In the genomic region with DNA sequence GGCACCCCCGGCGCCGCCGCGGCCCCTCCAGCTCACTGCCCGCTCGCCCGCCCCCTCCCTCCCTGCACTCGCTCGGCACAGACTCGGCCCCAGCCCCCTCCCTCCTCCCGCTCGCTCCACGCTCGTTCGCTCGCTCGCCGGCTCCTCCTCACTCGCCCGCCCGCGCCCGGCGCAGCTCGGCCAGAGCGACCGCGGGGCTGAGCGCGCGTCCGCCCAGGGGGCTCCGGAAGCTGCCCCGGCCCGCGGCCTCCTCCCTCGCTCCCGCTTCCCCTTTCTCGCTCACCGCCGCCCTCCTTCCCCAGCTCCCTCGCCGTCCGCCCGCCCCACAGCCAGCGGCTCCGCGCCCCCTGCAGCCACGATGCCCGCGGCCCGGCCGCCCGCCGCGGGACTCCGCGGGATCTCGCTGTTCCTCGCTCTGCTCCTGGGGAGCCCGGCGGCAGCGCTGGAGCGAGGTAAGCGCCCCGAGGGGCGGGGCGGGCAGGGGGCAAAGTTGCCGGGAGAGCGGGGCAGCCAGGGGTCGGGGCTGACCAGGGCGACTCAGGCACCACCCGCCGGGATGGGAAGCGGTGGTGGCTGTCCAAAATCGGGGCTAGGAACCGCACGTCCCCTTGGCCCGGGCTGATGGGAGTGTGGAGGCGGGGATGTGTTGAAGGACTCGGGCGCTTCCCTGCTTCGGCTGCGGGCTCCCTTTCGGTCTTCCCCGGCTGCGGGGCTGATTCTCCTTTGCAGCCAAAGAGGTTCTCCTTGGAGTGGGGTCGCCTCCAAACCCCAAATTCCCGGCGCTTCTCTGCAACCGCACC, we compare ENCODE assay signal across 8 cellular contexts. TPM values are rescaled to one million over a fixed set of nuclear protein-coding genes. Genes with fewer than 3 reads are reported as not detected.
DNase-seq lines count a peak whose midpoint lies in the region; ATAC-seq and TF ChIP-seq lines count a peak whose summit lies in the region.

Gene SEZ6L, plus strand, starts transcription at position 151 of the 800 bp plus-strand sequence. Its CDS starts 208 bp downstream, at position 359.

- H3K27me3 ChIP-seq in adipocyte (replicated peaks; ENCODE audit: control insufficient read depth, insufficient read depth, low read length), result peaks cover 73% of the 10 kb centered on the region
- peaks cover 0 to 4% of the 10 kb centered on the region in 2 donors for H3K27me3 ChIP-seq in right lobe of liver
- peaks cover 47% of the 10 kb centered on the region for H3K27me3 ChIP-seq in thymus (ENCODE audit: control insufficient read depth, insufficient read depth)

- no peaks in the 10 kb centered on the region for H3K4me1 Mint-ChIP-seq in HFFc6 (ENCODE audit: low read depth)

- H3K4me1 ChIP-seq in adipocyte (ENCODE audit: control insufficient read depth, insufficient read depth, low read length), result peaks cover 2% of the 10 kb centered on the region
- peaks cover 0 to 6% (median 0%) of the 10 kb centered on the region in 4 donors for H3K4me1 ChIP-seq in right lobe of liver
- H3K4me1 ChIP-seq in thymus (ENCODE audit: control insufficient read depth, insufficient read depth, low read length), result no peaks in the 10 kb centered on the region

- ATAC-seq in right lobe of liver, result peak in 3 of 4 donors; percentile 34 to 54 (median 39)

- no peaks in the 10 kb centered on the region for H3K36me3 ChIP-seq in adipocyte (ENCODE audit: control insufficient read depth, insufficient read depth, low read length, severe bottlenecking)
- no peaks in the 10 kb centered on the region for H3K36me3 ChIP-seq in right lobe of liver
- no peaks in the 10 kb centered on the region for H3K36me3 ChIP-seq in thymus (ENCODE audit: control insufficient read depth, insufficient read depth)

- peaks cover 33% of the 10 kb centered on the region for H3K9me3 Mint-ChIP-seq in HFFc6

- H3K27ac ChIP-seq in right lobe of liver (no peak within 1 kb of the TSS), thymus (ENCODE audit: low read depth) (no peak within 1 kb of the TSS)

- intact Hi-C loops in right lobe of liver (cut with DNase I), result no loop called here

- 1% methylated on average over 20 of the region's 92 CpGs for WGBS in right lobe of liver (ENCODE audit: insufficient coverage, low coverage, low lambda C conversion rate, missing lambda C conversion rate)
- 1% methylated on average over 92 of the region's 92 CpGs for WGBS in thymus

- TF ChIP-seq POLR2A in right lobe of liver (IDR thresholded peaks at IDR 0.05), result no peak

- H3K36me3 Mint-ChIP-seq in HFFc6 (ENCODE audit: low read depth), result no peaks in the 10 kb centered on the region

- peak within 1 kb of the TSS; percentile 27 for H3K4me3 ChIP-seq in adipocyte (ENCODE audit: low read length)
- H3K4me3 ChIP-seq in right lobe of liver, result peak within 1 kb of the TSS in 1 of 3 donors; percentile 16
- peak within 1 kb of the TSS; percentile 24 for H3K4me3 ChIP-seq in thymus (ENCODE audit: low read length)

- H3K9ac ChIP-seq in adipocyte (ENCODE audit: low read length), result no peak within 1 kb of the TSS

- TF ChIP-seq CTCF in right lobe of liver (IDR thresholded peaks at IDR 0.05), result no peak
- no peak for TF ChIP-seq CTCF in HFFc6 (IDR thresholded peaks at IDR 0.05)

- H3K9me3 ChIP-seq in adipocyte (ENCODE audit: control insufficient read depth, low read length) (peaks cover 2% of the 10 kb centered on the region), right lobe of liver (no peaks in the 10 kb centered on the region), thymus (ENCODE audit: control insufficient read depth) (no peaks in the 10 kb centered on the region)

- no peak within 1 kb of the TSS for H3K27ac Mint-ChIP-seq in HFFc6

- peak; percentile 61 for DNase-seq in NCI-H345 (lab: John Stamatoyannopoulos, UW)
- DNase-seq in NCI-H345 treated with DMSO at 0.1 percent for 48 hours (lab: John Stamatoyannopoulos, UW; ENCODE audit: unreplicated experiment), result no peak
- peak; percentile 48 for DNase-seq in adipocyte (ENCODE audit: low read depth)
- peak in 2 of 3 donors; percentile 24 to 53 for DNase-seq in right lobe of liver
- DNase-seq in central memory CD4-positive, alpha-beta T cell, result no peak
- no peak for DNase-seq in HFFc6
- DNase-seq in dedifferentiated amniotic fluid mesenchymal stem cell (ENCODE audit: extremely low spot score), result no peak

- H3K4me3 Mint-ChIP-seq in HFFc6, result no peak within 1 kb of the TSS

- peaks cover 7% of the 10 kb centered on the region; the same call in 1 of the 2 replicates for H3K27me3 Mint-ChIP-seq in HFFc6 (ENCODE audit: insufficient read depth)

RNA-seq across cellular contexts. Expression of gene SEZ6L, which starts in this region (rescaled TPM):
- under 1 TPM in 1 of 6 experiments, not detected in 5; 0.13 TPM for total RNA-seq in right lobe of liver
- 0.37 TPM for polyA plus RNA-seq in thymus
- total RNA-seq in HFFc6 (2021; fragmentation: NEBNext Ultra II Directional; extraction: Animal tissue kit (Norgen Biotek cat#: 25700)), result not detected

Comparison
In these comparisons a context has a peak if more than half of its experiments do, and no peak if none do; other contexts are left out.
1. DNase-seq: peak in NCI-H345 (single experiment) and adipocyte (single experiment); none in NCI-H345 treated with DMSO at 0.1 percent for 48 hours (single experiment), central memory CD4-positive, alpha-beta T cell (single experiment), HFFc6 (single experiment) and dedifferentiated amniotic fluid mesenchymal stem cell (single experiment).
2. Peak in DNase-seq and ATAC-seq in right lobe of liver; RNA of the gene not detected or under 1 TPM.